ENCODE assay signal across 8 cellular contexts in genomic region chr7:75994388-75995051, GRCh38. TPM values are rescaled to one million over a fixed set of nuclear protein-coding genes. Genes with fewer than 3 reads are reported as not detected.
A peak's percentile ranks its signal among the peaks of the same experiment; 100 is the strongest.
DNase-seq lines count a peak whose midpoint lies in the region; ATAC-seq and TF ChIP-seq lines count a peak whose summit lies in the region.

TMEM120A (minus strand) TSS chr7:75994595; CDS start chr7:75994570, 25 bp downstream.

- H3K9ac ChIP-seq in MM.1S (ENCODE audit: low read length) (peak within 1 kb of the TSS; percentile 76), neural cell (ENCODE audit: low read length) (peak within 1 kb of the TSS; percentile 66)

- H3K27me3 ChIP-seq in MM.1S (replicated peaks; ENCODE audit: insufficient read depth, low read length) (no peaks in the 10 kb centered on the region), neural cell (ENCODE audit: insufficient read depth, low read depth, low read length) (no peaks in the 10 kb centered on the region)

- TF ChIP-seq CTCF in MM.1S (IDR thresholded peaks at IDR 0.05; ENCODE audit: low read length) (no peak), neural cell (IDR thresholded peaks at IDR 0.05; ENCODE audit: poor library complexity, severe bottlenecking) (peak; percentile 46)

- DNase-seq in GDM1 (lab: John Stamatoyannopoulos, UW) (peak; percentile 79), HCEC 1CT (peak; percentile 90), MM.1S (peak; percentile 89), SHP77 treated with DMSO at 0.1 percent for 48 hours (lab: John Stamatoyannopoulos, UW) (peak; percentile 63), fibroblast of the conjunctiva (ENCODE audit: low read depth) (peak; percentile 88)
- DNase-seq in activated effector memory CD4-positive, alpha-beta T cell treated with anti-CD3 and anti-CD28 coated beads, Interleukin-2, amount 50 U/mL, for 16 hours, result peak; percentile 97
- peak; percentile 90 to 92 for DNase-seq in stimulated activated naive CD8-positive, alpha-beta T cell treated with anti-CD3 and anti-CD28 coated beads, Interleukin-15, amount 100 ng/mL, for 72 hours

- peak within 1 kb of the TSS; percentile 79 to 86 for H3K4me3 Mint-ChIP-seq in stimulated activated naive CD8-positive, alpha-beta T cell treated with anti-CD3 and anti-CD28 coated beads, Interleukin-15, amount 100 ng/mL, for 72 hours

- no peak within 1 kb of the TSS for H3K27ac ChIP-seq in MM.1S (ENCODE audit: low read length)
- no peak within 1 kb of the TSS for H3K27ac ChIP-seq in neural cell (ENCODE audit: low read length)

- H3K79me2 ChIP-seq in MM.1S (ENCODE audit: low read length) (no peaks in the 10 kb centered on the region), neural cell (replicated peaks; ENCODE audit: insufficient read depth, low read length) (no peaks in the 10 kb centered on the region)

- no peaks in the 10 kb centered on the region for H3K27me3 Mint-ChIP-seq in stimulated activated naive CD8-positive, alpha-beta T cell treated with anti-CD3 and anti-CD28 coated beads, Interleukin-15, amount 100 ng/mL, for 72 hours

- 0 out of 2 replicates have a peak, but pooled peaks cover 3% of the 10 kb centered on the region for H3F3A ChIP-seq in MM.1S (ENCODE audit: insufficient read depth, low read length)
- H3F3A ChIP-seq in neural cell (ENCODE audit: insufficient read depth, low read length, poor library complexity, severe bottlenecking), result no peaks in the 10 kb centered on the region

- H2AFZ ChIP-seq in MM.1S (ENCODE audit: low read length), result peak within 1 kb of the TSS; percentile 92
- H2AFZ ChIP-seq in neural cell (ENCODE audit: low read depth, low read length), result peak within 1 kb of the TSS; percentile 60

- H3K4me3 ChIP-seq in MM.1S (ENCODE audit: low read length), result peak within 1 kb of the TSS; percentile 87
- peak within 1 kb of the TSS; percentile 99 for H3K4me3 ChIP-seq in neural cell (ENCODE audit: low read length)

- H3K4me1 ChIP-seq in MM.1S (ENCODE audit: low read length), result no peaks in the 10 kb centered on the region

- TF ChIP-seq RAD21 in neural cell (conservative IDR thresholded peaks at IDR 0.05), result peak; percentile 48

- no peaks in the 10 kb centered on the region for H3K9me3 Mint-ChIP-seq in stimulated activated naive CD8-positive, alpha-beta T cell treated with anti-CD3 and anti-CD28 coated beads, Interleukin-15, amount 100 ng/mL, for 72 hours

- H4K20me1 ChIP-seq in MM.1S (ENCODE audit: insufficient read depth, low read length) (no peaks in the 10 kb centered on the region), neural cell (ENCODE audit: insufficient read depth) (no peaks in the 10 kb centered on the region)

- H3K4me1 Mint-ChIP-seq in stimulated activated naive CD8-positive, alpha-beta T cell treated with anti-CD3 and anti-CD28 coated beads, Interleukin-15, amount 100 ng/mL, for 72 hours, result peaks cover 61% of the 10 kb centered on the region

- H3K9me3 ChIP-seq in MM.1S (replicated peaks; ENCODE audit: insufficient read depth, low read length) (no peaks in the 10 kb centered on the region), neural cell (ENCODE audit: low read length) (no peaks in the 10 kb centered on the region)

- H3K4me2 ChIP-seq in MM.1S (ENCODE audit: low read depth, low read length) (peak within 1 kb of the TSS; percentile 92), neural cell (ENCODE audit: low read length) (peak within 1 kb of the TSS; percentile 76)

- H3K36me3 ChIP-seq in MM.1S (replicated peaks; ENCODE audit: insufficient read depth, low read length) (no peaks in the 10 kb centered on the region), neural cell (ENCODE audit: insufficient read depth, low read length) (no peaks in the 10 kb centered on the region)

- H3K9me2 ChIP-seq in MM.1S (replicated peaks; ENCODE audit: insufficient read depth, low read length), result no peaks in the 10 kb centered on the region
- H3K9me2 ChIP-seq in neural cell (ENCODE audit: insufficient read depth, low read length), result no peaks in the 10 kb centered on the region

- no peak for TF ChIP-seq EP300 in neural cell (conservative IDR thresholded peaks at IDR 0.05; ENCODE audit: poor library complexity, severe bottlenecking)

- peak; percentile 94 for ATAC-seq in stimulated activated naive CD8-positive, alpha-beta T cell treated with anti-CD3 and anti-CD28 coated beads, Interleukin-15, amount 100 ng/mL, for 72 hours

- H3K27ac Mint-ChIP-seq in stimulated activated naive CD8-positive, alpha-beta T cell treated with anti-CD3 and anti-CD28 coated beads, Interleukin-15, amount 100 ng/mL, for 72 hours, result peak within 1 kb of the TSS in 1 of 2 donors; percentile 75

TF ChIP-seq in neural cell, 6 proteins besides CTCF, POLR2A, EP300 and RAD21:
- TF ChIP-seq TAF1 (IDR thresholded peaks at IDR 0.05; ENCODE audit: low read depth), result no peak
- peak; percentile 46 for TF ChIP-seq SMC3 (conservative IDR thresholded peaks at IDR 0.05; ENCODE audit: poor library complexity)
- no peak for TF ChIP-seq REST (IDR thresholded peaks at IDR 0.05; ENCODE audit: borderline replicate concordance)
- TF ChIP-seq POLR2AphosphoS5 (IDR thresholded peaks at IDR 0.05), result no peak
- no peak for TF ChIP-seq EZH2 (IDR thresholded peaks at IDR 0.05; ENCODE audit: borderline replicate concordance, insufficient read depth, low read length, poor library complexity, severe bottlenecking)
- TF ChIP-seq MXI1 (conservative IDR thresholded peaks at IDR 0.05; ENCODE audit: poor library complexity, severe bottlenecking), result peak; percentile 48

RNA-seq across cellular contexts. Expression of gene TMEM120A, which starts in this region (rescaled TPM):
- 39.1 and 50.4 TPM in 2 replicates for polyA plus RNA-seq in neural cell
- 20.3 and 23.9 TPM in 2 replicates for polyA minus RNA-seq in neural cell
